9 cellular contexts compared by ENCODE assay signal in the genomic region with DNA sequence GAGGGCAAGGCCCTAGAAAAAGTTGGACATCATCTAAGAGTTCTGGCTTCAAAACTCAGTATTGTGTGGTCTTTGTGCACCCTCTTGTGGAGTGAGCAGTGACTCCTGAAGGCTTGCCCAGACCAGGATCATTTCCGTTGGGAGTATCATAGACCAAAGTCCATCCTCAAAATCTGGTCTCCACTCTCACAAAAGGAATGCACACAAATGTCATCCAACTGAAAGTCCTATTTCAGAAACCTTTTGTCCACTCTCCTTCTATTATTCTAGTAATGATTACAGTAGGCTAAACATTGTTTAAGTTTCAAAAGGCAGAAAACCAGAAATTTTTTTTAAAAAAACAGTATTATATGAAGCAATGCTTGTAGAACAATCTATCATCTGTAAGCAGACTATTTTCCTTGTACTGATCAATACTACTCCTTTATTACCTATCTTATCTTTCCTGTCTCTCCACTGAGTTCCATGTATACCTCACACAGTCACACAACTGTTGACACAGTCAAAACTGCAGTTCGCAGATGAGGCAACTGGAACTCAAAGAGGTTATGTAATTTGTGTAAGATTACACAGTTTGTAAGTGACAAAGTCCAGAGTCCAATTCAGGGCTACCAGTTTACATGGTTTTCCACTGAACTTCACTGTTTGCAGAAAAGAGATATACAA. TPM values are rescaled to one million over a fixed set of nuclear protein-coding genes. Genes with fewer than 3 reads are reported as not detected.
DNase-seq lines count a peak whose midpoint lies in the region; FAIRE-seq and TF ChIP-seq lines count a peak whose summit lies in the region.
"Had no signal": no experiment of that assay in that cellular context is flagged by ENCODE, and none has a peak within 500 bp of the region (broad histone marks: within the 10 kb centered on the region; RNA-seq: fewer than 3 reads in every experiment).

No MANE protein-coding gene starts in this region.

- H3K36me3 Mint-ChIP-seq in glutamatergic neuron (ENCODE audit: unreplicated experiment) = no peaks in the 10 kb centered on the region

- peak; percentile 17 for TF ChIP-seq CTCF in glutamatergic neuron (IDR thresholded peaks at IDR 0.05; ENCODE audit: partially characterized antibody, unreplicated experiment)

- FAIRE-seq in GM19239 (lab: Jason Lieb, UNC) = no peak

- H3K27me3 Mint-ChIP-seq in glutamatergic neuron (ENCODE audit: unreplicated experiment) = no peaks in the 10 kb centered on the region

- peaks cover 4% of the 10 kb centered on the region for H3K4me1 Mint-ChIP-seq in glutamatergic neuron (ENCODE audit: low read depth, unreplicated experiment)
- H3K4me1 Mint-ChIP-seq: IgD-negative memory B cell had no signal

- H3K4me3 ChIP-seq in Jurkat, Clone E6-1 (ENCODE audit: low read length) = no peak overlapping the region
- no peak overlapping the region for H3K4me3 ChIP-seq in skeletal muscle cell (ENCODE audit: low read depth, low read length)

- peak; percentile 82 for DNase-seq in DMS 273 (lab: John Stamatoyannopoulos, UW; ENCODE audit: unreplicated experiment)
- DNase-seq in Jurkat, Clone E6-1 (ENCODE audit: low read depth, low spot score) = peak; percentile 12
- peak; percentile 79 for DNase-seq in SK-MEL-5 (ENCODE audit: low read depth, low spot score)
- no peak for DNase-seq in glutamatergic neuron
- DNase-seq in skeletal muscle cell (ENCODE audit: low read depth) = peak; percentile 22
- DNase-seq in GM19239 (ENCODE audit: insufficient read length, low spot score) = no peak
- no peak for DNase-seq in activated CD4-positive, alpha-beta T cell treated with anti-CD3 and anti-CD28 coated beads, Interleukin-2, amount 50 U/mL, for 4 hours
- DNase-seq in NCI-H1048 (lab: John Stamatoyannopoulos, UW) = no peak

- H3K4me3 Mint-ChIP-seq in glutamatergic neuron (ENCODE audit: unreplicated experiment) = no peak overlapping the region
- H3K4me3 Mint-ChIP-seq: IgD-negative memory B cell had no signal

- peaks cover 4% of the 10 kb centered on the region for H3K9me3 Mint-ChIP-seq in glutamatergic neuron (ENCODE audit: unreplicated experiment)

- in situ Hi-C loops in SK-MEL-5 (cut with HindIII; ENCODE audit: low pct_unique_long_range_greater_than_20kb, low sequenced_read_pairs) = no loop called here

- no peak overlapping the region for H3K27ac Mint-ChIP-seq in glutamatergic neuron (ENCODE audit: unreplicated experiment)

RNA-seq across cellular contexts. Expression of a gene that starts 41.4 kb away (rescaled TPM):
- polyA plus RNA-seq in Jurkat, Clone E6-1 (2012; ENCODE audit: insufficient read depth, insufficient read length) = 185 TPM
- 46.3 and 60.1 TPM in 2 replicates for total RNA-seq in SK-MEL-5 (2014; rRNA removed; shearing (Covaris generic))
- 23.1 and 26.3 TPM in 2 replicates for polyA plus RNA-seq in SK-MEL-5 (2015; cell fraction: cytosol; rRNA removed)
- polyA plus RNA-seq in SK-MEL-5 (2015; cell fraction: nucleus; rRNA removed) = 3.8 and 4.7 TPM in 2 replicates
- total RNA-seq in glutamatergic neuron (ENCODE audit: unreplicated experiment) = 44.0 TPM

Comparison
In these comparisons a context has a peak if more than half of its experiments do, and no peak if none do; other contexts are left out.
1. DNase-seq: peak in DMS 273 (single experiment), Jurkat, Clone E6-1 (single experiment), SK-MEL-5 (single experiment) and skeletal muscle cell (single experiment); none in glutamatergic neuron (single experiment), GM19239 (single experiment), activated CD4-positive, alpha-beta T cell treated with anti-CD3 and anti-CD28 coated beads, Interleukin-2, amount 50 U/mL, for 4 hours (0 of 2) and NCI-H1048 (single experiment).